24 cellular contexts compared by ENCODE assay signal in the genomic region with DNA sequence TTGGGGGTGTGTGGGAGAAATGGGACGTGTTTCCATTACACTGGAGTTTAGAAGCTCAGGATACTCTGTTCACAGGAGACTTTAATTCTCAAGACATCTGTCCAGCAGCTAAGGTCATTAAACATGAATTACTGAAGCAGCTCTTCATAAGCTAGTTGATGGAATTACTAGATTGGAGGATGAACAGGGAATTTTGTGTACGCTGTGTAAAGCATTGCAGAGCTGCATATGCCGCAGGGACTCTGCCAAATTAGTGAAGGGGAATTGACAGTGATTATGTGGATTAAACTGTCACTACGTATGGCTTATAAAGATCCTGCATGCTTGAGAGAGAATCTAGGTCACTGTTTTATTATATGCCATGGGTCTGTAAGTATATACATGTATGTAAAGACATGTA.
"Had no signal": no experiment of that assay in that cellular context is flagged by ENCODE, and none has a peak within 500 bp of the region (broad histone marks: within the 10 kb centered on the region; RNA-seq: fewer than 3 reads in every experiment).

No MANE protein-coding gene starts in this region.

- H3K27me3 ChIP-seq: pancreas, suprapubic skin, tibial nerve, uterus had no signal

- FAIRE-seq: keratinocyte, pancreas had no signal

- ATAC-seq: left cardiac atrium; left lobe of liver; lower lobe of right lung; naive thymus-derived CD8-positive, alpha-beta T cell; pancreas; right cardiac atrium; sciatic nerve; stimulated activated effector memory CD8-positive, alpha-beta T cell treated with anti-CD3 and anti-CD28 coated beads, Interleukin-12 subunit alpha, Interleukin-12 subunit beta, amount 100 ng/mL, for 72 hours had no signal

- H3K4me3 ChIP-seq: lower lobe of right lung, pancreas, prostate gland, skin epidermis, suprapubic skin, tibial nerve, uterus had no signal

- H3K4me1 ChIP-seq: pancreas, prostate gland, suprapubic skin, uterus had no signal

- H3K27ac ChIP-seq: lower lobe of right lung, pancreas, prostate gland, skin epidermis, suprapubic skin, tibial nerve, uterus had no signal

- H3K9me3 ChIP-seq: lower lobe of right lung, pancreas, prostate gland, suprapubic skin, tibial nerve, uterus had no signal

- H3K36me3 ChIP-seq: lower lobe of right lung, pancreas, prostate gland, suprapubic skin, tibial nerve, uterus had no signal

- DNase-seq: kidney glomerular epithelial cell; left cardiac atrium; lower lobe of right lung; mammary epithelial cell; mesenchymal stem cell; naive thymus-derived CD8-positive, alpha-beta T cell; nucleus accumbens; pancreas; posterior cingulate gyrus; retina; right cardiac atrium; stimulated activated CD4-positive, alpha-beta T cell treated with anti-CD3 and anti-CD28 coated beads, Interleukin-12 subunit alpha, Interleukin-12 subunit beta, amount 100 ng/mL, for 4 hours; stimulated activated CD4-positive, alpha-beta T cell treated with anti-CD3 and anti-CD28 coated beads, Interleukin-15, amount 100 ng/mL, for 24 hours; stimulated activated CD4-positive, alpha-beta T cell treated with anti-CD3 and anti-CD28 coated beads, Interleukin-4, amount 100 ng/mL, for 24 hours; stimulated activated naive CD4-positive, alpha-beta T cell; uterus had no signal
